Comparison of ENCODE assay signal across 15 cellular contexts in the genomic region with DNA sequence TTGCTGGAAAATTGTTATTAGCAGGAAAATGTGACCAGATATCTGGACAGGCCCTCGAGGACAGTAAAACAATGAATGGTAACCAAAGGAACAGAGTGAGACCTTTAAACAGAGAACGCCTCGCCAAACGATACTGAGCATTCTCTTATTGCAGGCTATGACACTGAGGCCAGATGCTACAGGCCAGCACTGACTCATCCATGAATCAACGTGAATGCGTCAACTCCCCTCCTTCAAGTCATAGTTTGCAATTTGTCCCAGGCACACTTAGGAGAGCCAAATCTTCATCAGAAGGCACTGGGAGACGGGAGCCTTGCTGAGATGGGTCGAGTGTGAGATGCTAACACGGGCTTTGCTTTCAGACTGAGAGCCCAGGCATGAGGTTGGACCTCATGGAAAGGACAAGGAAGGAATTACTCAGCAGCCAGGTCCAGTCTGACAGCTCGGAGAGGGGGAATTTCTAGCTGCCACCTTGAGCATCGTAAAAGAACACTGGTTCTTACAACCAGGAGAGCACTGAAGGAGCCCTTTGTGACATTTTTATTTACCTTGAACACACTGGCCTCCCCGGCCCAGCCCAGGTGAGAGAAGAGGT.
DNase-seq lines count a peak whose midpoint lies in the region; ATAC-seq, FAIRE-seq and TF ChIP-seq lines count a peak whose summit lies in the region.
"Had no signal": no experiment of that assay in that cellular context is flagged by ENCODE, and none has a peak within 500 bp of the region (broad histone marks: within the 10 kb centered on the region; RNA-seq: fewer than 3 reads in every experiment).

No MANE protein-coding gene starts in this region.

- BruUV-seq in GM12878 (replicated peaks; lab: Mats Ljungman, UMichigan) = no TSS peak

- no peak overlapping the region for H3K27ac ChIP-seq in GM12878 (ENCODE audit: control insufficient read depth, insufficient read depth)
- H3K27ac ChIP-seq: body of pancreas, SK-N-MC, tibial artery had no signal

- TF ChIP-seq EP300 in GM12878 (IDR thresholded peaks at IDR 0.05; ENCODE audit: borderline replicate concordance in 1 of 2, control insufficient read depth in 1 of 2, low read depth in 2 of 2, low read length in 2 of 2) = no peak

- no peak overlapping the region for H3K4me2 ChIP-seq in GM12878 (ENCODE audit: control insufficient read depth, insufficient read depth)

- no peaks in the 10 kb centered on the region for H3K79me2 ChIP-seq in GM12878 (ENCODE audit: control insufficient read depth, insufficient read depth, low read length)

- FAIRE-seq in GM12878 (lab: Jason Lieb, UNC) = no peak

- in situ Hi-C loops in GM12878 (cut with MboI) = no loop called here

- RAD21 ChIA-PET in GM12878 (lab: Charles Lee; ENCODE audit: unreplicated experiment) = no interaction called here

- H3K27me3 ChIP-seq in GM12878 (replicated peaks in 1 of 2; ENCODE audit: control insufficient read depth in 2 of 2, insufficient read depth in 2 of 2, low read length in 1 of 2) = no peaks in the 10 kb centered on the region
- H3K27me3 ChIP-seq: body of pancreas had no signal

- no peak for TF ChIP-seq POLR2A in GM12878 (IDR thresholded peaks at IDR 0.05; ENCODE audit: low read depth, low read length)

- TF ChIP-seq RAD21 in GM12878 (IDR thresholded peaks at IDR 0.05; ENCODE audit: insufficient read depth, low read depth, low read length) = no peak

- DNase-seq in A172 (ENCODE audit: low spot score) (peak; percentile 90), HK-2 (ENCODE audit: unreplicated experiment) (peak; percentile 17), GM12878 (ENCODE audit: low read depth, low spot score) (no peak), islet precursor cell (peak; percentile 74), NCI-H2227 treated with DMSO at 0.1 percent for 48 hours (lab: John Stamatoyannopoulos, UW) (no peak)
- DNase-seq: activated CD4-positive, CD25-positive, alpha-beta regulatory T cell treated with anti-CD3 and anti-CD28 coated beads, Interleukin-2, amount 50 U/mL, for 72 hours; body of pancreas; erythroblast; naive thymus-derived CD4-positive, alpha-beta T cell; NCI-H510A; tibial artery had no signal

- no peaks in the 10 kb centered on the region; the same call in 2 of the 3 replicates for H3K9me3 ChIP-seq in GM12878 (replicated peaks; ENCODE audit: control insufficient read depth, insufficient read depth, low read length)
- H3K9me3 ChIP-seq: tibial artery had no signal

- SMC1A ChIA-PET in GM12878 (lab: Charles Lee; ENCODE audit: uncharacterized antibody, unreplicated experiment) = no interaction called here

- no peak overlapping the region for H3K4me3 ChIP-seq in GM12878
- H3K4me3 ChIP-seq: body of pancreas, SK-N-MC, tibial artery had no signal

- POLR2A ChIA-PET in GM12878 (lab: Charles Lee) = no interaction called here

- no peaks in the 10 kb centered on the region for H3K36me3 ChIP-seq in GM12878 (ENCODE audit: control insufficient read depth in 2 of 2, insufficient read depth in 2 of 2, low read length in 1 of 2)
- H3K36me3 ChIP-seq: tibial artery had no signal

- CTCF ChIA-PET in GM12878 (lab: Yijun Ruan, JAX) = no interaction called here

- no peaks in the 10 kb centered on the region for H3K4me1 ChIP-seq in GM12878 (ENCODE audit: control insufficient read depth, insufficient read depth, low read length)
- H3K4me1 ChIP-seq: tibial artery had no signal

- peak; percentile 31; the same call in 2 of the 3 replicates for ATAC-seq in GM12878
- no peak for ATAC-seq in GM18907 (IDR thresholded peaks at IDR 0.05; ENCODE audit: unreplicated experiment)
- ATAC-seq in SK-N-SH treated with all-trans-retinoic acid at 6 μM for 48 hours = no peak
- ATAC-seq in HG03520 (IDR thresholded peaks at IDR 0.05; ENCODE audit: unreplicated experiment) = no peak
- ATAC-seq: body of pancreas; naive thymus-derived CD4-positive, alpha-beta T cell had no signal

- H3K9ac ChIP-seq in GM12878 (ENCODE audit: control insufficient read depth, insufficient read depth, low read length) = no peak overlapping the region

- TF ChIP-seq CTCF in GM12878 (IDR thresholded peaks at IDR 0.05 in 2 of 3, conservative IDR thresholded peaks at IDR 0.05 in 1 of 3; ENCODE audit: control insufficient read depth in 2 of 3, extremely low read depth in 1 of 3, insufficient read depth in 1 of 3, low read depth in 3 of 3, low read length in 3 of 3) = no peak

- intact Hi-C loops in GM12878 (cut with micrococcal nuclease; ENCODE audit: unreplicated experiment) = no loop called here

- H2AFZ ChIP-seq in GM12878 (ENCODE audit: control insufficient read depth, low read depth, low read length) = no peak overlapping the region

- WGBS in GM12878 (ENCODE audit: insufficient coverage, insufficient replicate concordance, low lambda C conversion rate, missing lambda C conversion rate) = 4% methylated on average over 12 of the region's 12 CpGs

- no peaks in the 10 kb centered on the region for H4K20me1 ChIP-seq in GM12878 (ENCODE audit: control insufficient read depth, insufficient read depth)

TF ChIP-seq in GM12878, 131 proteins besides CTCF, POLR2A, EP300 and RAD21:
- no peak for TF ChIP-seq STAT1 (conservative IDR thresholded peaks at IDR 0.05)
- no peak for TF ChIP-seq TARDBP (IDR thresholded peaks at IDR 0.05; ENCODE audit: borderline replicate concordance)
- no peak for TF ChIP-seq SMC3 (IDR thresholded peaks at IDR 0.05; ENCODE audit: borderline replicate concordance, low read length)
- no peak for TF ChIP-seq RAD51 (IDR thresholded peaks at IDR 0.05)
- 0 out of 2 replicates have a peak, but pooled peaks have one; percentile 22 for TF ChIP-seq NFXL1 (IDR thresholded peaks at IDR 0.05; ENCODE audit: borderline replicate concordance)
- no peak for TF ChIP-seq CREB1 (IDR thresholded peaks at IDR 0.05; ENCODE audit: low read depth)
- no peak for TF ChIP-seq GABPA (IDR thresholded peaks at IDR 0.05; ENCODE audit: low read depth)
- no peak for TF ChIP-seq JUNB (IDR thresholded peaks at IDR 0.05)

TF ChIP-seq in SK-N-SH treated with all-trans-retinoic acid at 6 μM for 48 hours, 23 proteins besides CTCF, POLR2A, EP300 and RAD21:
- TF ChIP-seq GLIS3 (CRISPR knock-in tag; IDR thresholded peaks at IDR 0.05) = no peak
- TF ChIP-seq, protein P1, sequence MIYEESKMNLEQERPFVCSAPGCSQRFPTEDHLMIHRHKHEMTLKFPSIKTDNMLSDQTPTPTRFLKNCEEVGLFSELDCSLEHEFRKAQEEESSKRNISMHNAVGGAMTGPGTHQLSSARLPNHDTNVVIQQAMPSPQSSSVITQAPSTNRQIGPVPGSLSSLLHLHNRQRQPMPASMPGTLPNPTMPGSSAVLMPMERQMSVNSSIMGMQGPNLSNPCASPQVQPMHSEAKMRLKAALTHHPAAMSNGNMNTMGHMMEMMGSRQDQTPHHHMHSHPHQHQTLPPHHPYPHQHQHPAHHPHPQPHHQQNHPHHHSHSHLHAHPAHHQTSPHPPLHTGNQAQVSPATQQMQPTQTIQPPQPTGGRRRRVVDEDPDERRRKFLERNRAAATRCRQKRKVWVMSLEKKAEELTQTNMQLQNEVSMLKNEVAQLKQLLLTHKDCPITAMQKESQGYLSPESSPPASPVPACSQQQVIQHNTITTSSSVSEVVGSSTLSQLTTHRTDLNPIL (CRISPR knock-in tag; IDR thresholded peaks at IDR 0.05; ENCODE audit: low read depth) = no peak
- TF ChIP-seq ISL1 (CRISPR knock-in tag; IDR thresholded peaks at IDR 0.05) = no peak
- TF ChIP-seq, protein P2, sequence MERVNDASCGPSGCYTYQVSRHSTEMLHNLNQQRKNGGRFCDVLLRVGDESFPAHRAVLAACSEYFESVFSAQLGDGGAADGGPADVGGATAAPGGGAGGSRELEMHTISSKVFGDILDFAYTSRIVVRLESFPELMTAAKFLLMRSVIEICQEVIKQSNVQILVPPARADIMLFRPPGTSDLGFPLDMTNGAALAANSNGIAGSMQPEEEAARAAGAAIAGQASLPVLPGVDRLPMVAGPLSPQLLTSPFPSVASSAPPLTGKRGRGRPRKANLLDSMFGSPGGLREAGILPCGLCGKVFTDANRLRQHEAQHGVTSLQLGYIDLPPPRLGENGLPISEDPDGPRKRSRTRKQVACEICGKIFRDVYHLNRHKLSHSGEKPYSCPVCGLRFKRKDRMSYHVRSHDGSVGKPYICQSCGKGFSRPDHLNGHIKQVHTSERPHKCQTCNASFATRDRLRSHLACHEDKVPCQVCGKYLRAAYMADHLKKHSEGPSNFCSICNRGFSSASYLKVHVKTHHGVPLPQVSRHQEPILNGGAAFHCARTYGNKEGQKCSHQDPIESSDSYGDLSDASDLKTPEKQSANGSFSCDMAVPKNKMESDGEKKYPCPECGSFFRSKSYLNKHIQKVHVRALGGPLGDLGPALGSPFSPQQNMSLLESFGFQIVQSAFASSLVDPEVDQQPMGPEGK (CRISPR knock-in tag; IDR thresholded peaks at IDR 0.05; ENCODE audit: borderline replicate concordance) = no peak

Comparison
In these comparisons a context has a peak if more than half of its experiments do, and no peak if none do; other contexts are left out.
1. DNase-seq: peak in A172 (single experiment), HK-2 (single experiment) and islet precursor cell (single experiment); none in GM12878 (single experiment) and NCI-H2227 treated with DMSO at 0.1 percent for 48 hours (single experiment).